In the genomic region with DNA sequence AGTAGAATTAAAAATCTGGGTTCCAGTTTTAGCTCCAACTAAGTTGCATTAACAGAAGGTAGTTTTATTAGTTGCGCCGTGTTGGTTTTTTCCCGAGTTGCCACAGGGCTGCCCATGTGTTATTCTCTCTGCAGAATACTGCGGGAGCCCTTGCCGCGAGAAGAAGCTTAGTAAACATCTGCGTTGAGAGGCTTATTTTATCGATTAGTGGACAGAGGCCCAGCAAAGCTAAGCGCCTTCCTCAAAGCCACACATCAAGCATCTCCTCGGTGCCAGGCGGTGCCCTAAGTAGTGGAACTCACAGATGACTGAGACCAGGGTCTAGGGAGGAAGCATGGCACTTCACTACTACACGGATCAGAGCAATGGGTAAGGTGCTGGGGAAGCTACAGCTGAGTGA, we compare ENCODE assay signal across 23 cellular contexts.
DNase-seq lines count a peak whose midpoint lies in the region; ATAC-seq, FAIRE-seq and TF ChIP-seq lines count a peak whose summit lies in the region.
"Had no signal": no experiment of that assay in that cellular context is flagged by ENCODE, and none has a peak within 500 bp of the region (broad histone marks: within the 10 kb centered on the region; RNA-seq: fewer than 3 reads in every experiment).

No MANE protein-coding gene starts in this region.

- intact Hi-C loops in Right ventricle myocardium inferior (cut with DNase I), result no loop called here

- H2AFZ ChIP-seq in GM23338 (0 out of 2 replicates have a peak overlapping the region, but pooled peaks have one; percentile 28), H1 (ENCODE audit: low read length) (peak overlapping the region; percentile 7; the same call in 1 of the 2 replicates), trophoblast cell (ENCODE audit: insufficient read depth, low read length, poor library complexity) (no peak overlapping the region)
- H2AFZ ChIP-seq: GM23248 had no signal

- H3K4ac ChIP-seq in H1 (replicated peaks; ENCODE audit: insufficient read length, low read depth, low read length), result no peak overlapping the region
- H3K4ac ChIP-seq in trophoblast cell (ENCODE audit: low read depth, low read length), result no peak overlapping the region

- H2BK5ac ChIP-seq in H1 (ENCODE audit: low read depth, low read length) (no peak overlapping the region), trophoblast cell (ENCODE audit: low read depth, low read length, poor library complexity) (no peak overlapping the region)

- H3K79me1 ChIP-seq in H1 (ENCODE audit: low read depth, low read length), result no peaks in the 10 kb centered on the region
- no peaks in the 10 kb centered on the region for H3K79me1 ChIP-seq in trophoblast cell (ENCODE audit: low read length)

- no peaks in the 10 kb centered on the region for H3K4me1 ChIP-seq in GM23338 (ENCODE audit: insufficient read depth)
- no peaks in the 10 kb centered on the region for H3K4me1 ChIP-seq in H1 (replicated peaks in 1 of 4; ENCODE audit: control insufficient read depth in 3 of 4, insufficient read depth in 4 of 4, low read length in 3 of 4)
- H3K4me1 ChIP-seq in trophoblast cell (ENCODE audit: control insufficient read depth in 1 of 2, insufficient read depth in 2 of 2, low read length in 2 of 2), result no peaks in the 10 kb centered on the region
- H3K4me1 ChIP-seq: HAP-1 had no signal

- H2BK15ac ChIP-seq in H1 (ENCODE audit: low read length), result no peak overlapping the region

- 0 out of 2 replicates have a peak, but pooled peaks cover 7% of the 10 kb centered on the region for H3K9me2 ChIP-seq in GM23338 (ENCODE audit: insufficient read depth)

- no peak for TF ChIP-seq POLR2A in H1 (IDR thresholded peaks at IDR 0.05; ENCODE audit: control extremely low read depth in 1 of 2, low read depth in 2 of 2, low read length in 2 of 2)

- H3K18ac ChIP-seq in H1 (ENCODE audit: extremely low read depth, low read length), result no peak overlapping the region
- H3K18ac ChIP-seq in trophoblast cell (ENCODE audit: low read length), result no peak overlapping the region

- no peak overlapping the region for H3K27ac Mint-ChIP-seq in GM23338
- H3K27ac Mint-ChIP-seq: CD4-positive, CD25-positive, alpha-beta regulatory T cell; CD8-positive, alpha-beta T cell; HFFc6 had no signal

- TF ChIP-seq RAD21 in H1 (IDR thresholded peaks at IDR 0.05 in 1 of 2, conservative IDR thresholded peaks at IDR 0.05 in 1 of 2; ENCODE audit: low read depth in 2 of 2, low read length in 2 of 2), result no peak

- H2BK12ac ChIP-seq in H1 (ENCODE audit: low read depth, low read length) (no peak overlapping the region), trophoblast cell (ENCODE audit: low read length) (no peak overlapping the region)

- POLR2A ChIA-PET in H1 (lab: Charles Lee; ENCODE audit: partially characterized antibody), result no interaction called here

- H3K4me3 ChIP-seq in GM23338 (no peak overlapping the region), H1 (ENCODE audit: extremely low read depth in 1 of 4, insufficient read depth in 2 of 4, low read depth in 3 of 4, low read length in 4 of 4) (no peak overlapping the region), trophoblast cell (ENCODE audit: low read depth, low read length) (no peak overlapping the region)
- H3K4me3 ChIP-seq: GM12878, GM23248, HAP-1 had no signal

- no peaks in the 10 kb centered on the region for H4K20me1 ChIP-seq in GM23338 (replicated peaks; ENCODE audit: insufficient read depth)
- no peaks in the 10 kb centered on the region for H4K20me1 ChIP-seq in H1 (replicated peaks in 1 of 2; ENCODE audit: control insufficient read depth in 1 of 2, insufficient read depth in 2 of 2, low read length in 2 of 2)

- H3K56ac ChIP-seq in H1 (replicated peaks; ENCODE audit: insufficient read length, low read depth, low read length), result no peak overlapping the region

- peaks cover 2% of the 10 kb centered on the region for H3K27me3 Mint-ChIP-seq in GM23338 (ENCODE audit: insufficient read depth, low read depth, poor library complexity)
- H3K27me3 Mint-ChIP-seq: CD4-positive, CD25-positive, alpha-beta regulatory T cell had no signal

- H3K4me2 ChIP-seq in GM23338, result no peak overlapping the region
- H3K4me2 ChIP-seq in H1 (ENCODE audit: insufficient read depth in 1 of 2, low read depth in 2 of 2, low read length in 2 of 2), result no peak overlapping the region
- H3K4me2 ChIP-seq in trophoblast cell (ENCODE audit: low read length), result no peak overlapping the region

- no peak overlapping the region for H2AK5ac ChIP-seq in H1 (ENCODE audit: low read depth, low read length)
- no peak overlapping the region for H2AK5ac ChIP-seq in trophoblast cell (ENCODE audit: low read length)

- H3K4me3 Mint-ChIP-seq in GM23338, result no peak overlapping the region
- H3K4me3 Mint-ChIP-seq: CD4-positive, CD25-positive, alpha-beta regulatory T cell; CD8-positive, alpha-beta T cell; HFFc6 had no signal

- TF ChIP-seq EP300 in H1 (IDR thresholded peaks at IDR 0.05; ENCODE audit: borderline replicate concordance in 1 of 2, low read depth in 2 of 2, low read length in 2 of 2), result no peak

- no peak overlapping the region for H3K27ac ChIP-seq in GM23338 (ENCODE audit: low read depth)
- no peak overlapping the region for H3K27ac ChIP-seq in H1 (ENCODE audit: low read depth, low read length)
- no peak overlapping the region for H3K27ac ChIP-seq in trophoblast cell (ENCODE audit: low read depth, low read length)
- H3K27ac ChIP-seq: GM23248 had no signal

- no peaks in the 10 kb centered on the region for H3K36me3 ChIP-seq in GM23338 (ENCODE audit: insufficient read depth)
- no peaks in the 10 kb centered on the region for H3K36me3 ChIP-seq in H1 (ENCODE audit: control insufficient read depth in 2 of 4, insufficient read depth in 4 of 4, low read length in 3 of 4)
- no peaks in the 10 kb centered on the region for H3K36me3 ChIP-seq in trophoblast cell (ENCODE audit: control insufficient read depth in 1 of 2, insufficient read depth in 2 of 2, low read length in 2 of 2)
- H3K36me3 ChIP-seq: HAP-1 had no signal

- H3K9ac ChIP-seq in H1 (replicated peaks in 1 of 4; ENCODE audit: extremely low read depth in 1 of 4, low read depth in 3 of 4, low read length in 3 of 4), result no peak overlapping the region
- no peak overlapping the region for H3K9ac ChIP-seq in trophoblast cell (ENCODE audit: low read length)
- H3K9ac ChIP-seq: GM23248 had no signal

- no peaks in the 10 kb centered on the region; the same call in 2 of the 3 replicates for H3K4me1 Mint-ChIP-seq in GM23338
- H3K4me1 Mint-ChIP-seq: CD4-positive, CD25-positive, alpha-beta regulatory T cell had no signal

- H4K8ac ChIP-seq in H1 (ENCODE audit: extremely low read depth, insufficient read depth, low read length), result no peak overlapping the region
- no peak overlapping the region for H4K8ac ChIP-seq in trophoblast cell (ENCODE audit: low read depth, low read length)

- no peak overlapping the region for H4K5ac ChIP-seq in H1 (ENCODE audit: insufficient read length, low read depth, low read length)

- H3K36me3 Mint-ChIP-seq in GM23338 (ENCODE audit: low read depth), result no peaks in the 10 kb centered on the region
- H3K36me3 Mint-ChIP-seq: CD4-positive, CD25-positive, alpha-beta regulatory T cell; CD8-positive, alpha-beta T cell had no signal

- H2BK20ac ChIP-seq in H1 (ENCODE audit: low read length), result no peak overlapping the region

- H3K14ac ChIP-seq in H1 (ENCODE audit: insufficient read length) (no peak overlapping the region), trophoblast cell (ENCODE audit: low read length) (no peak overlapping the region)

- no peak overlapping the region for H4K12ac ChIP-seq in trophoblast cell (ENCODE audit: low read depth, low read length)

- H2BK120ac ChIP-seq in H1 (replicated peaks; ENCODE audit: low read depth, low read length) (no peak overlapping the region), trophoblast cell (ENCODE audit: insufficient read depth, low read length, poor library complexity) (no peak overlapping the region)

- peak; percentile 64 for DNase-seq in D341Med (ENCODE audit: low spot score)
- DNase-seq in GM23338 (ENCODE audit: low spot score), result no peak
- peak; percentile 79 for DNase-seq in NCI-H82 (lab: John Stamatoyannopoulos, UW)
- no peak for DNase-seq in H1 (ENCODE audit: low read depth in 1 of 2, low spot score in 2 of 2)
- no peak for DNase-seq in Right ventricle myocardium inferior (ENCODE audit: missing footprints)
- DNase-seq in trophoblast cell, result no peak
- DNase-seq: C1 segment of cervical spinal cord; Caco-2; CD4-positive, CD25-positive, alpha-beta regulatory T cell; CD8-positive, alpha-beta T cell; DMS 273 treated with DMSO at 0.1 percent for 48 hours; DMS79; EL; GDM1; GM23248; HFFc6 had no signal

- CTCF ChIA-PET in H1 (lab: Charles Lee; ENCODE audit: partially characterized antibody), result interaction anchor here (0.8 kb wide), 1 partner anchor 40 kb away, joined by 3 read pairs; no protein-coding TSS in a partner anchor

- ATAC-seq in GM23338, result no peak
- no peak for ATAC-seq in Right ventricle myocardium inferior
- ATAC-seq in HG03521 (IDR thresholded peaks at IDR 0.05; ENCODE audit: unreplicated experiment), result no peak
- no peak for ATAC-seq in HG03571 (IDR thresholded peaks at IDR 0.05; ENCODE audit: unreplicated experiment)
- ATAC-seq: CD8-positive, alpha-beta T cell; GM12878 had no signal

- WGBS in H1 (ENCODE audit: extremely low coverage in 1 of 2, insufficient coverage in 1 of 2, insufficient read length in 1 of 2, insufficient replicate concordance in 2 of 2, low coverage in 1 of 2, low lambda C conversion rate in 2 of 2, missing lambda C conversion rate in 1 of 2), 2 experiments, result 96% methylated on average over 12 of the region's 12 CpGs; no CpG with 5 or more reads in 1 of the 2 experiments
- no CpG with 5 or more reads among the region's 12 CpGs for WGBS in trophoblast cell (ENCODE audit: extremely low coverage, insufficient coverage, insufficient read length)

- H3K27me3 ChIP-seq in GM23338 (ENCODE audit: insufficient read depth) (no peaks in the 10 kb centered on the region), H1 (replicated peaks in 1 of 4; ENCODE audit: control insufficient read depth in 3 of 4, extremely low read depth in 1 of 4, insufficient read depth in 3 of 4, low read length in 3 of 4) (no peaks in the 10 kb centered on the region), trophoblast cell (ENCODE audit: insufficient read depth, low read length) (no peaks in the 10 kb centered on the region)

- H3K9me3 ChIP-seq in H1 (ENCODE audit: insufficient read depth in 2 of 2, low read depth in 1 of 2, low read length in 1 of 2), result no peaks in the 10 kb centered on the region
- H3K9me3 ChIP-seq in trophoblast cell (ENCODE audit: insufficient read depth, low read depth, low read length), result no peaks in the 10 kb centered on the region
- H3K9me3 ChIP-seq: HAP-1 had no signal

- no peak overlapping the region for H3K23ac ChIP-seq in H1 (ENCODE audit: insufficient read length)
- no peak overlapping the region for H3K23ac ChIP-seq in trophoblast cell (ENCODE audit: low read length)

- peaks cover 3% of the 10 kb centered on the region; the same call in 1 of the 3 replicates for H3K9me3 Mint-ChIP-seq in GM23338
- H3K9me3 Mint-ChIP-seq: CD8-positive, alpha-beta T cell had no signal

- H3F3A ChIP-seq in GM23338 (replicated peaks; ENCODE audit: low read depth), result no peaks in the 10 kb centered on the region

- TF ChIP-seq CTCF in GM23338 (conservative IDR thresholded peaks at IDR 0.05; ENCODE audit: low read depth in 2 of 2) (no peak), H1 (IDR thresholded peaks at IDR 0.05; ENCODE audit: control extremely low read depth in 1 of 3, insufficient read depth in 1 of 3, low read depth in 1 of 3, low read length in 3 of 3) (no peak)

- H4K91ac ChIP-seq in H1 (replicated peaks; ENCODE audit: insufficient read length, low read length) (no peak overlapping the region), trophoblast cell (ENCODE audit: low read depth, low read length) (no peak overlapping the region)

- no peaks in the 10 kb centered on the region for H3K79me2 ChIP-seq in GM23338 (replicated peaks; ENCODE audit: insufficient read depth)
- no peaks in the 10 kb centered on the region for H3K79me2 ChIP-seq in H1 (ENCODE audit: control insufficient read depth in 1 of 2, insufficient read depth in 2 of 2, low read length in 2 of 2)
- H3K79me2 ChIP-seq in trophoblast cell (ENCODE audit: control insufficient read depth, insufficient read depth, low read length, poor library complexity), result no peaks in the 10 kb centered on the region

- FAIRE-seq in H1 (lab: Jason Lieb, UNC), result no peak
- FAIRE-seq: D721Med, GM12878, GM19239, H54 had no signal

- no peaks in the 10 kb centered on the region for H3K23me2 ChIP-seq in H1 (ENCODE audit: low read depth, low read length)

Comparison
In these comparisons a context has a peak if more than half of its experiments do, and no peak if none do; other contexts are left out.
1. DNase-seq: peak in D341Med (single experiment) and NCI-H82 (single experiment); none in GM23338 (single experiment), H1 (0 of 2), Right ventricle myocardium inferior (single experiment) and trophoblast cell (0 of 2).